ENCODE assay signal across 10 cellular contexts in the genomic region with DNA sequence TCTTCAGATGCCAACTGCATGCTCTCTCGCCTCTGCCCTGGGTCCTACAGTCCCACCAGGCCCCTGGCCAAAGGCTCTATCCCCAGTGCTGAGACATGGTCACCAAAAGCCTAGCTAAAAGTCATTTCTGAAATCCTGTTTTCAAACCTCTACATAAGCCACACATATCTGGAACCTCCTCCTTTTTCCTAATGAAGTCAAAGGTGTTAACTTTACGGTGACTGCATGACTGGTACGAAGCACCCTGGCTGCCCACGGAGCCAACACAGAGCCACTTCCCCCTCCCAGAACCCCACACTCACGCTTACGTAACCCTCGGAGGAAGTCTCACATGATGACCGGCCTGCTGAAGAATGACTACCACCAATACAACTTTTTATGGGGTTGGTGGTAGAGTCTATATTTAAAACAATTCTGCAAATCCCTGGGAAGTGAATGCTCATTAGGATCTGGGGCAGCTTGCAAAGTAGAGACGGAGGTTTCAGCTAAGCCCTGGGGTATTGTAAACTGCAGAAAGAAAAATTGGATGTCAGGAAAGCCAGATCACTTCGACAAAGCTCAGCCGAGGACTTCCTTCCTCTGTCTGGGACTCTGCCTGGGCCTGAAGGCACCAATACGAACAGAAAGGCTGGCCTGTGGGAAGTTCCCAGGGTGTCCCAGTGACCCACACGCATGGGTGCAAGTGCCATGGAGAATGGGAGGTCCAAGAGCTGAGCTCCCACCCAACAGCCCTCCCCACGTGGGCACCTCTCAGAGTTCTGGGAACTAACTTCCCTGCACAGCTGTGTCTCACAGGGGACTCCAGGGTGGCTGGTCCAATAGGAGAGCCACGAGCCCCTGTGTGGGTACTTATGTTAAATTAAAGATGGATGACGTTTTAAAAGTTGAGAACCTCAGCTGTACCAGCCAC. TPM values are rescaled to one million over a fixed set of nuclear protein-coding genes. Genes with fewer than 3 reads are reported as not detected.
A peak's percentile ranks its signal among the peaks of the same experiment; 100 is the strongest.
DNase-seq lines count a peak whose midpoint lies in the region; ATAC-seq, FAIRE-seq and TF ChIP-seq lines count a peak whose summit lies in the region.
"Had no signal": no experiment of that assay in that cellular context is flagged by ENCODE, and none has a peak within 500 bp of the region (broad histone marks: within the 10 kb centered on the region; RNA-seq: fewer than 3 reads in every experiment).

No MANE protein-coding gene starts in this region.

- ATAC-seq in activated CD8-positive, alpha-beta T cell treated with anti-CD3 and anti-CD28 coated beads, Interleukin-2, amount 10 ng/mL, durations not matched to agents 7 days and 5 days, result no peak
- ATAC-seq in HG02852 (IDR thresholded peaks at IDR 0.05; ENCODE audit: unreplicated experiment) (no peak), GM21381 (IDR thresholded peaks at IDR 0.05; ENCODE audit: unreplicated experiment) (no peak)

- no peaks in the 10 kb centered on the region for H3K79me2 ChIP-seq in keratinocyte (ENCODE audit: control insufficient read depth, insufficient read depth, low read length)

- no peak for TF ChIP-seq CTCF in keratinocyte (optimal IDR thresholded peaks at IDR 0.05 in 1 of 3, IDR thresholded peaks at IDR 0.05 in 1 of 3, conservative IDR thresholded peaks at IDR 0.05 in 1 of 3; ENCODE audit: extremely low read depth in 1 of 3, insufficient read depth in 2 of 3, low read length in 3 of 3)

- H3K27ac ChIP-seq in keratinocyte (ENCODE audit: control insufficient read depth, insufficient read depth, low read length), result no peak overlapping the region

- no peak overlapping the region for H3K4me3 Mint-ChIP-seq in activated CD8-positive, alpha-beta T cell treated with anti-CD3 and anti-CD28 coated beads, Interleukin-2, amount 10 ng/mL, durations not matched to agents 7 days and 5 days

- no peak overlapping the region for H2AFZ ChIP-seq in keratinocyte (ENCODE audit: control insufficient read depth, low read length)

- H3K36me3 Mint-ChIP-seq in activated CD8-positive, alpha-beta T cell treated with anti-CD3 and anti-CD28 coated beads, Interleukin-2, amount 10 ng/mL, durations not matched to agents 7 days and 5 days (ENCODE audit: low read depth), result no peaks in the 10 kb centered on the region

- H3K27ac Mint-ChIP-seq in activated CD8-positive, alpha-beta T cell treated with anti-CD3 and anti-CD28 coated beads, Interleukin-2, amount 10 ng/mL, durations not matched to agents 7 days and 5 days, result peak overlapping the region; percentile 58
- H3K27ac Mint-ChIP-seq: activated T-helper 2 cell treated with anti-CD3 and anti-CD28 coated beads, Interferon-gamma antibody, Interleukin-2, Interleukin-4, amounts not matched to agents 10 μg/mL and 5 μg/mL and 100 μg/mL, durations not matched to agents 14 hours and 24 hours and 36 hours had no signal

- no peaks in the 10 kb centered on the region for H3K36me3 ChIP-seq in keratinocyte (ENCODE audit: control insufficient read depth in 2 of 2, extremely low read depth in 1 of 2, insufficient read depth in 2 of 2, low read length in 2 of 2)

- peaks cover 4% of the 10 kb centered on the region for H3K4me1 Mint-ChIP-seq in activated CD8-positive, alpha-beta T cell treated with anti-CD3 and anti-CD28 coated beads, Interleukin-2, amount 10 ng/mL, durations not matched to agents 7 days and 5 days (ENCODE audit: low read depth)

- no peaks in the 10 kb centered on the region for H3K27me3 Mint-ChIP-seq in activated CD8-positive, alpha-beta T cell treated with anti-CD3 and anti-CD28 coated beads, Interleukin-2, amount 10 ng/mL, durations not matched to agents 7 days and 5 days (ENCODE audit: low read depth)

- H3K4me3 ChIP-seq in keratinocyte (ENCODE audit: control insufficient read depth in 2 of 3, extremely low read depth in 1 of 3, insufficient read depth in 2 of 3, low read depth in 1 of 3, low read length in 3 of 3), result no peak overlapping the region

- no peaks in the 10 kb centered on the region for H3K9me1 ChIP-seq in keratinocyte (ENCODE audit: control insufficient read depth, extremely low read depth, insufficient read depth, low read length)

- peak; percentile 46 for DNase-seq in activated effector memory CD4-positive, alpha-beta T cell treated with anti-CD3 and anti-CD28 coated beads, Interleukin-2, amount 50 U/mL, for 16 hours
- no peak for DNase-seq in activated effector memory CD4-positive, alpha-beta T cell treated with Interleukin-2 at 50 U/mL for 16 hours
- DNase-seq in activated CD8-positive, alpha-beta T cell treated with anti-CD3 and anti-CD28 coated beads, Interleukin-2, amount 10 ng/mL, durations not matched to agents 7 days and 5 days, result no peak
- DNase-seq in keratinocyte (ENCODE audit: low read depth, low spot score) (no peak), stromal cell of bone marrow (ENCODE audit: low read depth) (peak; percentile 74), ACHN (no peak)
- DNase-seq: NCI-H2081 treated with DMSO at 0.1 percent for 48 hours had no signal

- in situ Hi-C loops in ACHN (cut with HindIII; ENCODE audit: low pct_ligation_motif_present, low pct_unique_long_range_greater_than_20kb, low sequenced_read_pairs), result no loop called here

- dilution Hi-C loops in keratinocyte (cut with MboI; ENCODE audit: extremely low pct_ligation_motif_present, low sequenced_read_pairs), result no loop called here

- no peak overlapping the region for H3K4me2 ChIP-seq in keratinocyte (ENCODE audit: control insufficient read depth, extremely low read depth, insufficient read depth, low read depth, low read length)

- H3K9ac ChIP-seq in keratinocyte (ENCODE audit: control insufficient read depth, extremely low read depth, insufficient read depth, low read length), result no peak overlapping the region

- peaks cover 4% of the 10 kb centered on the region for H3K9me3 Mint-ChIP-seq in activated CD8-positive, alpha-beta T cell treated with anti-CD3 and anti-CD28 coated beads, Interleukin-2, amount 10 ng/mL, durations not matched to agents 7 days and 5 days (ENCODE audit: insufficient read depth)

- POLR2A ChIA-PET in activated CD8-positive, alpha-beta T cell treated with anti-CD3 and anti-CD28 coated beads, Interleukin-2, amount 10 ng/mL, durations not matched to agents 7 days and 5 days (lab: Charles Lee), result no interaction called here

- H4K20me1 ChIP-seq in keratinocyte (ENCODE audit: control insufficient read depth, extremely low read depth, insufficient read depth, low read length), result no peaks in the 10 kb centered on the region

- peak; percentile 49 for FAIRE-seq in keratinocyte (lab: Jason Lieb, UNC)

- H3K9me3 ChIP-seq in keratinocyte (ENCODE audit: control insufficient read depth, low read depth, low read length), result no peaks in the 10 kb centered on the region

- CTCF ChIA-PET in activated CD8-positive, alpha-beta T cell treated with anti-CD3 and anti-CD28 coated beads, Interleukin-2, amount 10 ng/mL, durations not matched to agents 7 days and 5 days (lab: Charles Lee), result interaction anchor here (1.4 kb wide), 1 partner anchor 136 kb away, joined by 4 read pairs; no protein-coding TSS in a partner anchor

- peaks cover 14% of the 10 kb centered on the region for H3K4me1 ChIP-seq in keratinocyte (ENCODE audit: control insufficient read depth, extremely low read depth, insufficient read depth, low read length)

- H3K27me3 ChIP-seq in keratinocyte (ENCODE audit: control insufficient read depth, extremely low read depth, insufficient read depth, low read length), result peaks cover 15% of the 10 kb centered on the region

RNA-seq across cellular contexts. Expression of a gene that starts 50.7 kb away (rescaled TPM):
- under 1 TPM; 0.50 to 0.79 TPM for total RNA-seq in activated CD8-positive, alpha-beta T cell treated with anti-CD3 and anti-CD28 coated beads, Interleukin-2, amount 10 ng/mL, durations not matched to agents 7 days and 5 days
- 12.4 to 22.6 TPM (median 14.8 TPM) in 3 replicates for polyA plus RNA-seq in keratinocyte
- polyA plus RNA-seq in keratinocyte (2011; ENCODE audit: low read depth), result 10.9 TPM
- 9.2 and 13.0 TPM in 2 replicates for polyA plus RNA-seq in keratinocyte (2011; cell fraction: cytosol; rRNA removed)
- polyA plus RNA-seq in keratinocyte (2011; cell fraction: nucleus; rRNA removed), result 23.9 and 25.3 TPM in 2 replicates
- 13.5 and 21.9 TPM in 2 replicates for polyA plus RNA-seq in keratinocyte (2012; ENCODE audit: low replicate concordance)
- 36.1 to 45.4 TPM (median 43.7 TPM) in 3 replicates for polyA minus RNA-seq in keratinocyte
- polyA minus RNA-seq in keratinocyte (2011; cell fraction: cytosol; rRNA and poly(A)+ RNA removed), result 110 TPM
- 26.0 and 30.8 TPM in 2 replicates for polyA minus RNA-seq in keratinocyte (2011; cell fraction: nucleus; rRNA and poly(A)+ RNA removed)

Comparison
In these comparisons a context has a peak if more than half of its experiments do, and no peak if none do; other contexts are left out.
1. DNase-seq: peak in activated effector memory CD4-positive, alpha-beta T cell treated with anti-CD3 and anti-CD28 coated beads, Interleukin-2, amount 50 U/mL, for 16 hours (single experiment) and stromal cell of bone marrow (single experiment); none in activated effector memory CD4-positive, alpha-beta T cell treated with Interleukin-2 at 50 U/mL for 16 hours (single experiment), activated CD8-positive, alpha-beta T cell treated with anti-CD3 and anti-CD28 coated beads, Interleukin-2, amount 10 ng/mL, durations not matched to agents 7 days and 5 days (single experiment), keratinocyte (single experiment) and ACHN (single experiment).